In the genomic region with DNA sequence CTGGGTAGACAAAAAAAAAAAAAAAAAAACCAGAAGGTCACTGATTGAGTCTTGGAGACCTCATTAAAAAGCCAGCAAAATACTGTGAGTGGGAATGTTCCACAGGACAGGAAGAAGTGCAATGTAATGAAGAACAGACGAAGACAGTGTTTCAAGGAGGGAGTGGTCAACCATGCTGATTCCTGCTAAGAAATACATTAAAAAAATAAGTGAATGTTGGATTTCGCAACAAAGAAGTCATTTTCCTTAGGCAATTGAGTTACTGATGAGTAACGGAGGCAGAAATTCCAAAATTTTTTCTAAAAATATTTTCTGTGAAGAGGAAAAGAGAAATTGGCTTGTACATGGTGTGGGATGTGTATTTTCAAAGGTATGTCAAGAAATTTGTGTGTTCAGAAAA, we compare ENCODE assay signal across 30 cellular contexts.
A peak's percentile ranks its signal among the peaks of the same experiment; 100 is the strongest.
DNase-seq lines count a peak whose midpoint lies in the region; ATAC-seq and TF ChIP-seq lines count a peak whose summit lies in the region.
"Had no signal": no experiment of that assay in that cellular context is flagged by ENCODE, and none has a peak within 500 bp of the region (broad histone marks: within the 10 kb centered on the region; RNA-seq: fewer than 3 reads in every experiment).

No MANE protein-coding gene starts in this region.

- POLR2A ChIA-PET in MCF 10A (lab: Yijun Ruan, JAX): no interaction called here

- WGBS in suprapubic skin: 60% methylated on average over 3 of the region's 3 CpGs

- no peak overlapping the region for H3K4me3 Mint-ChIP-seq in MCF 10A (ENCODE audit: unreplicated experiment)

- TF ChIP-seq POLR2A in breast epithelium (IDR thresholded peaks at IDR 0.05): no peak
- TF ChIP-seq POLR2A in suprapubic skin (IDR thresholded peaks at IDR 0.05): no peak

- H3K4me1 ChIP-seq in breast epithelium: no peaks in the 10 kb centered on the region
- no peaks in the 10 kb centered on the region for H3K4me1 ChIP-seq in suprapubic skin
- H3K4me1 ChIP-seq: BLaER1, body of pancreas, HAP-1, stomach, transverse colon had no signal

- H3K9me3 ChIP-seq in breast epithelium: no peaks in the 10 kb centered on the region
- H3K9me3 ChIP-seq in suprapubic skin: no peaks in the 10 kb centered on the region
- H3K9me3 ChIP-seq: BLaER1, body of pancreas, HAP-1, stomach, transverse colon had no signal

- no peaks in the 10 kb centered on the region for H3K36me3 Mint-ChIP-seq in MCF 10A (ENCODE audit: insufficient read depth, unreplicated experiment)
- H3K36me3 Mint-ChIP-seq: activated naive CD4-positive, alpha-beta T cell treated with anti-CD3 and anti-CD28 coated beads, Interleukin-2, amount 50 U/mL, for 72 hours had no signal

- peaks cover 8% of the 10 kb centered on the region for H3K27me3 Mint-ChIP-seq in MCF 10A (ENCODE audit: insufficient read depth, unreplicated experiment)
- H3K27me3 Mint-ChIP-seq: progenitor cell of endocrine pancreas had no signal

- no TSS peak for BruUV-seq in MCF 10A (replicated peaks; lab: Mats Ljungman, UMichigan)

- no peak overlapping the region for H3K4me3 ChIP-seq in breast epithelium
- no peak overlapping the region for H3K4me3 ChIP-seq in fibroblast of mammary gland (ENCODE audit: control insufficient read depth, low read depth, low read length)
- no peak overlapping the region for H3K4me3 ChIP-seq in suprapubic skin
- H3K4me3 ChIP-seq: BLaER1, body of pancreas, HAP-1, stomach, transverse colon had no signal

- no peak for TF ChIP-seq EP300 in suprapubic skin (IDR thresholded peaks at IDR 0.05)

- DNase-seq in MCF 10A (ENCODE audit: unreplicated experiment): peak; percentile 50
- DNase-seq in breast epithelium (ENCODE audit: low spot score in 2 of 2): no peak
- DNase-seq in amniotic epithelial cell (ENCODE audit: low read depth): peak; percentile 39
- DNase-seq in fibroblast of mammary gland (ENCODE audit: low read depth): peak; percentile 73
- no peak for DNase-seq in A172 (ENCODE audit: low spot score)
- DNase-seq in suprapubic skin (ENCODE audit: low spot score in 2 of 2): no peak
- DNase-seq in effector CD4-positive, alpha-beta T cell: no peak
- DNase-seq: activated CD4-positive, alpha-beta T cell treated with anti-CD3 and anti-CD28 coated beads, Interleukin-2, amount 50 U/mL, for 48 hours; body of pancreas; COR-L47; DND-41; effector memory CD4-positive, alpha-beta T cell; mesendoderm; NCI-H1105 treated with DMSO at 0.1 percent for 48 hours; NCI-H2029 treated with DMSO at 0.1 percent for 48 hours; NCI-H446; OCI-M1; Right ventricle myocardium superior; stomach; T1000; transverse colon had no signal

- H3K9me3 Mint-ChIP-seq in MCF 10A (ENCODE audit: unreplicated experiment): no peaks in the 10 kb centered on the region
- H3K9me3 Mint-ChIP-seq: activated naive CD4-positive, alpha-beta T cell treated with anti-CD3 and anti-CD28 coated beads, Interleukin-2, amount 50 U/mL, for 72 hours; activated T-helper 2 cell treated with anti-CD3 and anti-CD28 coated beads, Interferon-gamma antibody, Interleukin-2, Interleukin-4, amounts not matched to agents 10 μg/mL and 5 μg/mL and 100 μg/mL, durations not matched to agents 14 hours and 24 hours and 36 hours had no signal

- intact Hi-C loops in MCF 10A (cut with micrococcal nuclease): no loop called here
- intact Hi-C loops in breast epithelium (cut with DNase I; ENCODE audit: low total_unique reads): no loop called here

- no peak for ATAC-seq in HG02623 (IDR thresholded peaks at IDR 0.05; ENCODE audit: unreplicated experiment)
- ATAC-seq: activated naive CD4-positive, alpha-beta T cell treated with anti-CD3 and anti-CD28 coated beads, Interleukin-2, amount 50 U/mL, for 72 hours; body of pancreas; esophagus mucosa; left lobe of liver had no signal

- H3K27ac ChIP-seq in breast epithelium (no peak overlapping the region), suprapubic skin (no peak overlapping the region)
- H3K27ac ChIP-seq: 22Rv1, BLaER1, body of pancreas, stomach, transverse colon had no signal

- H3K27ac Mint-ChIP-seq in MCF 10A (ENCODE audit: low read depth, unreplicated experiment): peak overlapping the region; percentile 16
- H3K27ac Mint-ChIP-seq: activated naive CD4-positive, alpha-beta T cell treated with anti-CD3 and anti-CD28 coated beads, Interleukin-2, amount 50 U/mL, for 72 hours; activated T-helper 2 cell treated with anti-CD3 and anti-CD28 coated beads, Interferon-gamma antibody, Interleukin-2, Interleukin-4, amounts not matched to agents 10 μg/mL and 5 μg/mL and 100 μg/mL, durations not matched to agents 14 hours and 24 hours and 36 hours; progenitor cell of endocrine pancreas had no signal

- H3K4me1 Mint-ChIP-seq in MCF 10A (ENCODE audit: insufficient read depth, unreplicated experiment): peaks cover 7% of the 10 kb centered on the region

- no peaks in the 10 kb centered on the region for H3K36me3 ChIP-seq in breast epithelium
- H3K36me3 ChIP-seq in suprapubic skin: no peaks in the 10 kb centered on the region
- H3K36me3 ChIP-seq: BLaER1, HAP-1, stomach, transverse colon had no signal

- CTCF ChIA-PET in MCF 10A (lab: Yijun Ruan, JAX): no interaction called here

- TF ChIP-seq CTCF in MCF 10A (IDR thresholded peaks at IDR 0.05; ENCODE audit: unreplicated experiment) (no peak), breast epithelium (IDR thresholded peaks at IDR 0.05) (no peak), fibroblast of mammary gland (conservative IDR thresholded peaks at IDR 0.05; ENCODE audit: control insufficient read depth, insufficient read depth, low read depth, low read length) (no peak), suprapubic skin (IDR thresholded peaks at IDR 0.05) (no peak)

- H3K27me3 ChIP-seq in breast epithelium: no peaks in the 10 kb centered on the region
- H3K27me3 ChIP-seq in suprapubic skin: no peaks in the 10 kb centered on the region
- H3K27me3 ChIP-seq: body of pancreas, stomach, transverse colon had no signal

Comparison
In these comparisons a context has a peak if more than half of its experiments do, and no peak if none do; other contexts are left out.
1. DNase-seq: peak in MCF 10A (single experiment), amniotic epithelial cell (single experiment) and fibroblast of mammary gland (single experiment); none in breast epithelium (0 of 2), A172 (single experiment), suprapubic skin (0 of 2) and effector CD4-positive, alpha-beta T cell (single experiment).